ENCODE assay signal across 11 cellular contexts in genomic region chr3:143763568-143764162, GRCh38.
DNase-seq lines count a peak whose midpoint lies in the region; ATAC-seq, FAIRE-seq and TF ChIP-seq lines count a peak whose summit lies in the region.
"Had no signal": no experiment of that assay in that cellular context is flagged by ENCODE, and none has a peak within 500 bp of the region (broad histone marks: within the 10 kb centered on the region; RNA-seq: fewer than 3 reads in every experiment).

No MANE protein-coding gene starts in this region.

- no peak overlapping the region for H3K4me2 ChIP-seq in HepG2 (ENCODE audit: low read depth, low read length)

- no peaks in the 10 kb centered on the region for H3K36me3 Mint-ChIP-seq in HFFc6 (ENCODE audit: low read depth)

- BruUV-seq in HepG2 (replicated peaks; lab: Mats Ljungman, UMichigan): no TSS peak

- peak; percentile 57 for TF ChIP-seq CTCF in C4-2B (conservative IDR thresholded peaks at IDR 0.05)
- peak; percentile 51; the same call in 1 of the 2 replicates for TF ChIP-seq CTCF in HFFc6 (IDR thresholded peaks at IDR 0.05)
- peak; percentile 38 for TF ChIP-seq CTCF in astrocyte of the cerebellum (IDR thresholded peaks at IDR 0.05; ENCODE audit: low read depth, low read length, missing control alignments)
- no peak for TF ChIP-seq CTCF in HepG2 (CRISPR knock-in tag; IDR thresholded peaks at IDR 0.05)

- no peak overlapping the region for H2AFZ ChIP-seq in HepG2 (ENCODE audit: low read length)

- H3K27me3 Mint-ChIP-seq in HFFc6 (ENCODE audit: insufficient read depth): no peaks in the 10 kb centered on the region
- H3K27me3 Mint-ChIP-seq: activated naive CD8-positive, alpha-beta T cell had no signal

- no peaks in the 10 kb centered on the region for H3K79me2 ChIP-seq in HepG2 (ENCODE audit: insufficient read depth, low read length)

- H3K4me3 Mint-ChIP-seq in HFFc6: no peak overlapping the region
- H3K4me3 Mint-ChIP-seq: activated naive CD8-positive, alpha-beta T cell had no signal

- ATAC-seq in HepG2: no peak
- no peak for ATAC-seq in HG03135 (IDR thresholded peaks at IDR 0.05; ENCODE audit: unreplicated experiment)
- no peak for ATAC-seq in sciatic nerve
- no peak for ATAC-seq in GM18868 (IDR thresholded peaks at IDR 0.05; ENCODE audit: unreplicated experiment)

- H4K20me1 ChIP-seq in HepG2 (ENCODE audit: insufficient read depth, low read length): no peaks in the 10 kb centered on the region

- H3K27ac ChIP-seq in C4-2B: no peak overlapping the region
- H3K27ac ChIP-seq in HepG2 (ENCODE audit: extremely low read length, insufficient read depth, low read length): no peak overlapping the region
- H3K27ac ChIP-seq: SJSA1 had no signal

- H3K27ac Mint-ChIP-seq in HFFc6: no peak overlapping the region
- H3K27ac Mint-ChIP-seq: activated naive CD8-positive, alpha-beta T cell had no signal

- POLR2A ChIA-PET in HepG2 (lab: Yijun Ruan, JAX): no interaction called here

- TF ChIP-seq RAD21 in HepG2 (CRISPR knock-in tag; IDR thresholded peaks at IDR 0.05): no peak

- CTCF ChIA-PET in HepG2 (lab: Yijun Ruan, JAX; ENCODE audit: low intra/inter-chr PET ratio, low total read pairs): no interaction called here

- intact Hi-C loops in HepG2 (cut with micrococcal nuclease; ENCODE audit: unreplicated experiment) (no loop called here), sciatic nerve (cut with DNase I) (no loop called here)

- no peaks in the 10 kb centered on the region for H3K9me3 ChIP-seq in HepG2 (ENCODE audit: low read length)
- H3K9me3 ChIP-seq: SJSA1 had no signal

- H3K9me3 Mint-ChIP-seq in HFFc6: peaks cover 6% of the 10 kb centered on the region

- H3K4me1 Mint-ChIP-seq in HFFc6 (ENCODE audit: low read depth): no peaks in the 10 kb centered on the region

- no peak for DNase-seq in HFFc6
- no peak for DNase-seq in astrocyte of the cerebellum (ENCODE audit: low read depth)
- no peak for DNase-seq in HepG2 (ENCODE audit: low spot score)
- no peak for DNase-seq in LoVo (ENCODE audit: low spot score)
- no peak for DNase-seq in sciatic nerve (ENCODE audit: low spot score)
- DNase-seq: islet precursor cell had no signal

- no peak for FAIRE-seq in HepG2 (lab: Jason Lieb, UNC)

- no peaks in the 10 kb centered on the region; a peak in 1 of 5 replicates for H3K27me3 ChIP-seq in HepG2 (ENCODE audit: control insufficient read depth in 1 of 2, insufficient read depth in 2 of 2, low read length in 2 of 2)
- H3K27me3 ChIP-seq: SJSA1 had no signal

- no peaks in the 10 kb centered on the region for H3K36me3 ChIP-seq in HepG2 (replicated peaks in 1 of 2; ENCODE audit: control insufficient read depth in 1 of 2, insufficient read depth in 2 of 2, low read length in 2 of 2)
- H3K36me3 ChIP-seq: SJSA1 had no signal

- TF ChIP-seq EP300 in HepG2 (IDR thresholded peaks at IDR 0.05; ENCODE audit: low read depth in 2 of 2, low read length in 2 of 2) (no peak), HepG2 (CRISPR knock-in tag; IDR thresholded peaks at IDR 0.05; ENCODE audit: borderline replicate concordance) (no peak)

- in situ Hi-C loops in astrocyte of the cerebellum (cut with HindIII; ENCODE audit: low sequenced_read_pairs) (no loop called here), HepG2 (cut with HindIII; ENCODE audit: extremely low pct_ligation_motif_present, low pct_unique_long_range_greater_than_20kb) (no loop called here)

- no peak overlapping the region for H3K9ac ChIP-seq in HepG2 (ENCODE audit: insufficient read depth, low read depth, low read length)

- no peaks in the 10 kb centered on the region for H3K4me1 ChIP-seq in HepG2 (ENCODE audit: insufficient read depth, low read length)
- H3K4me1 ChIP-seq: SJSA1 had no signal

- TF ChIP-seq POLR2A in HepG2 (IDR thresholded peaks at IDR 0.05; ENCODE audit: insufficient read depth in 1 of 2, low read depth in 2 of 2, low read length in 2 of 2): no peak

- H3K4me3 ChIP-seq in astrocyte of the cerebellum (ENCODE audit: low read depth, low read length) (no peak overlapping the region), HepG2 (replicated peaks in 1 of 3; ENCODE audit: insufficient read depth in 1 of 3, low read depth in 2 of 3, low read length in 3 of 3) (no peak overlapping the region)
- H3K4me3 ChIP-seq: SJSA1 had no signal

TF ChIP-seq in HepG2, 621 proteins besides CTCF, POLR2A, EP300 and RAD21:
- no peak for TF ChIP-seq JUNB (CRISPR knock-in tag; IDR thresholded peaks at IDR 0.05; ENCODE audit: borderline replicate concordance)
- TF ChIP-seq TARDBP (CRISPR knock-in tag; IDR thresholded peaks at IDR 0.05): no peak
- TF ChIP-seq, protein P1, sequence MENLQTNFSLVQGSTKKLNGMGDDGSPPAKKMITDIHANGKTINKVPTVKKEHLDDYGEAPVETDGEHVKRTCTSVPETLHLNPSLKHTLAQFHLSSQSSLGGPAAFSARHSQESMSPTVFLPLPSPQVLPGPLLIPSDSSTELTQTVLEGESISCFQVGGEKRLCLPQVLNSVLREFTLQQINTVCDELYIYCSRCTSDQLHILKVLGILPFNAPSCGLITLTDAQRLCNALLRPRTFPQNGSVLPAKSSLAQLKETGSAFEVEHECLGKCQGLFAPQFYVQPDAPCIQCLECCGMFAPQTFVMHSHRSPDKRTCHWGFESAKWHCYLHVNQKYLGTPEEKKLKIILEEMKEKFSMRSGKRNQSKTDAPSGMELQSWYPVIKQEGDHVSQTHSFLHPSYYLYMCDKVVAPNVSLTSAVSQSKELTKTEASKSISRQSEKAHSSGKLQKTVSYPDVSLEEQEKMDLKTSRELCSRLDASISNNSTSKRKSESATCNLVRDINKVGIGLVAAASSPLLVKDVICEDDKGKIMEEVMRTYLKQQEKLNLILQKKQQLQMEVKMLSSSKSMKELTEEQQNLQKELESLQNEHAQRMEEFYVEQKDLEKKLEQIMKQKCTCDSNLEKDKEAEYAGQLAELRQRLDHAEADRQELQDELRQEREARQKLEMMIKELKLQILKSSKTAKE (CRISPR knock-in tag; IDR thresholded peaks at IDR 0.05; ENCODE audit: borderline replicate concordance): no peak
- no peak for TF ChIP-seq ZNF577 (CRISPR knock-in tag; IDR thresholded peaks at IDR 0.05; ENCODE audit: borderline replicate concordance, low read depth)
- TF ChIP-seq ZNF547 (CRISPR knock-in tag; IDR thresholded peaks at IDR 0.05): no peak
- peak; percentile 10; the same call in 1 of the 2 replicates for TF ChIP-seq STAG1 (CRISPR knock-in tag; IDR thresholded peaks at IDR 0.05)
- TF ChIP-seq ZBTB44 (CRISPR knock-in tag; IDR thresholded peaks at IDR 0.05): no peak
- TF ChIP-seq RFX5 (IDR thresholded peaks at IDR 0.05; ENCODE audit: low read depth, low read length): no peak
TF ChIP-seq in HepG2: peak in this region for 1.
